Comparison of ENCODE assay signal across 34 cellular contexts in the genomic region with DNA sequence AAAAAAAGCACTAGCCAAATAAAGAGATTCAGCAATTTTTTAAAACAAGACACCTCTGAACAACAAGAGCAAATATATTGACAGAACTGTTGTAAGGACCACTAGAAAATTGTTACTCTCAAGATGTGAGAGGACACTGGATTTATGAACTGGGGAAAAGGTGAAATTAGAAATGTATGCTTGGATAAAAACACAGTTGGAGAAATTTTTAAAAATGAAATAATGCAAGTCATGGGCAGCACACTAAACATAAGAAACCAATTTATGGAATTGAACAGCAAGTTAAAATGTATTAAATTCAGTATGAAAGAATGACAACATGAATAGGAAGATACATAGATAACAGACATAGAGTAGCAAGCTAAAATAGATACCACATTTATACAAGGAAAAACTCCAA.
"Had no signal": no experiment of that assay in that cellular context is flagged by ENCODE, and none has a peak within 500 bp of the region (broad histone marks: within the 10 kb centered on the region; RNA-seq: fewer than 3 reads in every experiment).

No MANE protein-coding gene starts in this region.

- H3K9me3 ChIP-seq: MG63 had no signal

- H3K27me3 ChIP-seq: MG63 had no signal

- H3K4me3 ChIP-seq: MG63 had no signal

- H3K36me3 ChIP-seq: MG63 had no signal

- DNase-seq: Karpas-422, Kasumi-1, MG63, MM.1S, MV-4-11, NCI-H1048, NCI-H1092, NCI-H1092 treated with DMSO at 0.1 percent for 48 hours, NCI-H1105, NCI-H1105 treated with DMSO at 0.1 percent for 48 hours, NCI-H1417, NCI-H1417 treated with DMSO at 0.1 percent for 48 hours, NCI-H1436, NCI-H1436 treated with DMSO at 0.1 percent for 48 hours, NCI-H146, NCI-H1694, NCI-H1694 treated with DMSO at 0.1 percent for 48 hours, NCI-H187, NCI-H187 treated with DMSO at 0.1 percent for 48 hours, NCI-H1930, NCI-H2029, NCI-H2029 treated with DMSO at 0.1 percent for 48 hours, NCI-H2081, NCI-H2081 treated with DMSO at 0.1 percent for 48 hours, NCI-H2107, NCI-H2171, NCI-H2171 treated with DMSO at 0.1 percent for 48 hours, NCI-H2227 treated with DMSO at 0.1 percent for 48 hours, NCI-H226, NCI-H345, NCI-H446, NCI-H446 treated with DMSO at 0.1 percent for 48 hours, NCI-H510A, NCI-H510A treated with DMSO at 0.1 percent for 48 hours had no signal
